Comparison of ENCODE assay signal across 17 cellular contexts in genomic region chr5:172502410-172502809, GRCh38. TPM values are rescaled to one million over a fixed set of nuclear protein-coding genes. Genes with fewer than 3 reads are reported as not detected.
A peak's percentile ranks its signal among the peaks of the same experiment; 100 is the strongest.
DNase-seq lines count a peak whose midpoint lies in the region; TF ChIP-seq lines count a peak whose summit lies in the region.
"Had no signal": no experiment of that assay in that cellular context is flagged by ENCODE, and none has a peak within 500 bp of the region (broad histone marks: within the 10 kb centered on the region; RNA-seq: fewer than 3 reads in every experiment).

No MANE protein-coding gene starts in this region.

- H3K36me3 Mint-ChIP-seq in osteocyte (ENCODE audit: unreplicated experiment), result no peaks in the 10 kb centered on the region

- H3K9me3 Mint-ChIP-seq in osteocyte (ENCODE audit: unreplicated experiment), result no peaks in the 10 kb centered on the region
- H3K9me3 Mint-ChIP-seq: H9 had no signal

- TF ChIP-seq POLR2A in suprapubic skin (IDR thresholded peaks at IDR 0.05) (no peak), thyroid gland (IDR thresholded peaks at IDR 0.05) (no peak)

- TF ChIP-seq CTCF in GM13976 (IDR thresholded peaks at IDR 0.05; ENCODE audit: borderline replicate concordance, control extremely low read depth, extremely low read depth, insufficient read depth, missing control alignments) (no peak), coronary artery (IDR thresholded peaks at IDR 0.05) (no peak), osteocyte (IDR thresholded peaks at IDR 0.05) (no peak), suprapubic skin (IDR thresholded peaks at IDR 0.05) (no peak), thyroid gland (IDR thresholded peaks at IDR 0.05) (no peak)

- no peaks in the 10 kb centered on the region for H3K4me1 Mint-ChIP-seq in osteocyte (ENCODE audit: unreplicated experiment)

- no peak for TF ChIP-seq EP300 in suprapubic skin (IDR thresholded peaks at IDR 0.05)

- no peaks in the 10 kb centered on the region for H3K27me3 ChIP-seq in suprapubic skin
- H3K27me3 ChIP-seq in thyroid gland, result no peaks in the 10 kb centered on the region

- peaks cover 51% of the 10 kb centered on the region for H3K27me3 Mint-ChIP-seq in osteocyte (ENCODE audit: unreplicated experiment)

- no peak overlapping the region for H3K27ac Mint-ChIP-seq in osteocyte (ENCODE audit: unreplicated experiment)
- H3K27ac Mint-ChIP-seq: H9 had no signal

- H3K4me1 ChIP-seq in suprapubic skin (peaks cover 15% of the 10 kb centered on the region), thyroid gland (peaks cover 0 to 3% of the 10 kb centered on the region in 2 donors)

- H3K36me3 ChIP-seq in suprapubic skin, result no peaks in the 10 kb centered on the region
- no peaks in the 10 kb centered on the region for H3K36me3 ChIP-seq in thyroid gland

- H3K4me3 Mint-ChIP-seq in osteocyte (ENCODE audit: unreplicated experiment), result no peak overlapping the region
- H3K4me3 Mint-ChIP-seq: H9 had no signal

- WGBS in suprapubic skin, result 83% methylated on average over 8 of the region's 8 CpGs
- 92 to 94% methylated on average over 8 of the region's 8 CpGs for WGBS in thyroid gland, 2 donors

- peak overlapping the region in 1 of 2 donors; percentile 66 for H3K27ac ChIP-seq in coronary artery
- H3K27ac ChIP-seq in suprapubic skin, result no peak overlapping the region
- no peak overlapping the region for H3K27ac ChIP-seq in thyroid gland
- H3K27ac ChIP-seq: C4-2B had no signal

- intact Hi-C loops in thyroid gland (cut with DNase I), result no loop called here

- DNase-seq in GM13976 (ENCODE audit: low spot score) (peak; percentile 4), coronary artery (ENCODE audit: low spot score) (peak; percentile 31), osteocyte (ENCODE audit: extremely low spot score, unreplicated experiment) (peak; percentile 25), suprapubic skin (ENCODE audit: low spot score in 2 of 2) (peak; percentile 30 to 56), Kasumi-1 (lab: John Stamatoyannopoulos, UW) (no peak), anterior cingulate cortex (lab: John Stamatoyannopoulos, UW) (no peak), thyroid gland (no peak)
- DNase-seq: ACHN, AML-193, DMS79, KBM-7, NCI-H187, NCI-H2107, NCI-H510A, NCI-H774 had no signal

- no peaks in the 10 kb centered on the region for H3K9me3 ChIP-seq in suprapubic skin
- no peaks in the 10 kb centered on the region for H3K9me3 ChIP-seq in thyroid gland

- in situ Hi-C loops in GM13976 (cut with MboI; ENCODE audit: low sequenced_read_pairs, unreplicated experiment), result no loop called here

- H3K4me3 ChIP-seq in coronary artery (no peak overlapping the region), suprapubic skin (no peak overlapping the region), thyroid gland (replicated peaks in 1 of 3) (no peak overlapping the region)

RNA-seq across cellular contexts. Expression of gene SH3PXD2B, which starts 48.1 kb away (rescaled TPM):
- 114 and 125 TPM in 2 replicates for total RNA-seq in osteocyte
- 10 to 100 TPM; 29.1 to 42.1 (median 31.3) TPM for total RNA-seq in suprapubic skin
- total RNA-seq in thyroid gland, result 10 to 100 TPM; 13.7 to 27.1 (median 21.1) TPM

Comparison
In these comparisons a context has a peak if more than half of its experiments do, and no peak if none do; other contexts are left out.
1. DNase-seq: peak in GM13976 (single experiment), coronary artery (single experiment), osteocyte (single experiment) and suprapubic skin (2 of 2); none in Kasumi-1 (0 of 2), anterior cingulate cortex (0 of 58) and thyroid gland (0 of 2).